1 cellular context compared by ENCODE assay signal in genomic region chr11:119205080-119205479, GRCh38.
TF ChIP-seq lines count a peak whose summit lies in the region.

No MANE protein-coding gene starts in this region.

TF ChIP-seq in IMR-90, 13 proteins besides CTCF, POLR2A, EP300 and RAD21:
- TF ChIP-seq MXI1 (IDR thresholded peaks at IDR 0.05; ENCODE audit: borderline replicate concordance, low read depth, low read length): no peak
- no peak for TF ChIP-seq MAFK (IDR thresholded peaks at IDR 0.05; ENCODE audit: low read depth, low read length)
- TF ChIP-seq RCOR1 (IDR thresholded peaks at IDR 0.05; ENCODE audit: insufficient replicate concordance, low read length): no peak
- TF ChIP-seq, protein P1, sequence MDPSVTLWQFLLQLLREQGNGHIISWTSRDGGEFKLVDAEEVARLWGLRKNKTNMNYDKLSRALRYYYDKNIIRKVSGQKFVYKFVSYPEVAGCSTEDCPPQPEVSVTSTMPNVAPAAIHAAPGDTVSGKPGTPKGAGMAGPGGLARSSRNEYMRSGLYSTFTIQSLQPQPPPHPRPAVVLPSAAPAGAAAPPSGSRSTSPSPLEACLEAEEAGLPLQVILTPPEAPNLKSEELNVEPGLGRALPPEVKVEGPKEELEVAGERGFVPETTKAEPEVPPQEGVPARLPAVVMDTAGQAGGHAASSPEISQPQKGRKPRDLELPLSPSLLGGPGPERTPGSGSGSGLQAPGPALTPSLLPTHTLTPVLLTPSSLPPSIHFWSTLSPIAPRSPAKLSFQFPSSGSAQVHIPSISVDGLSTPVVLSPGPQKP (IDR thresholded peaks at IDR 0.05; ENCODE audit: borderline replicate concordance, low read depth, low read length): no peak
- no peak for TF ChIP-seq SMC3 (IDR thresholded peaks at IDR 0.05; ENCODE audit: low read depth, low read length)
- TF ChIP-seq MAZ (IDR thresholded peaks at IDR 0.05; ENCODE audit: borderline replicate concordance, low read depth, low read length): no peak
- TF ChIP-seq, protein P2, sequence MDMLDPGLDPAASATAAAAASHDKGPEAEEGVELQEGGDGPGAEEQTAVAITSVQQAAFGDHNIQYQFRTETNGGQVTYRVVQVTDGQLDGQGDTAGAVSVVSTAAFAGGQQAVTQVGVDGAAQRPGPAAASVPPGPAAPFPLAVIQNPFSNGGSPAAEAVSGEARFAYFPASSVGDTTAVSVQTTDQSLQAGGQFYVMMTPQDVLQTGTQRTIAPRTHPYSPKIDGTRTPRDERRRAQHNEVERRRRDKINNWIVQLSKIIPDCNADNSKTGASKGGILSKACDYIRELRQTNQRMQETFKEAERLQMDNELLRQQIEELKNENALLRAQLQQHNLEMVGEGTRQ (IDR thresholded peaks at IDR 0.05; ENCODE audit: low read depth, low read length): no peak
- TF ChIP-seq CHD1 (IDR thresholded peaks at IDR 0.05; ENCODE audit: low read depth, low read length): no peak
- no peak for TF ChIP-seq NFE2L2 (IDR thresholded peaks at IDR 0.05; ENCODE audit: low read depth, low read length)
